ENCODE assay signal across 8 cellular contexts in the genomic region with DNA sequence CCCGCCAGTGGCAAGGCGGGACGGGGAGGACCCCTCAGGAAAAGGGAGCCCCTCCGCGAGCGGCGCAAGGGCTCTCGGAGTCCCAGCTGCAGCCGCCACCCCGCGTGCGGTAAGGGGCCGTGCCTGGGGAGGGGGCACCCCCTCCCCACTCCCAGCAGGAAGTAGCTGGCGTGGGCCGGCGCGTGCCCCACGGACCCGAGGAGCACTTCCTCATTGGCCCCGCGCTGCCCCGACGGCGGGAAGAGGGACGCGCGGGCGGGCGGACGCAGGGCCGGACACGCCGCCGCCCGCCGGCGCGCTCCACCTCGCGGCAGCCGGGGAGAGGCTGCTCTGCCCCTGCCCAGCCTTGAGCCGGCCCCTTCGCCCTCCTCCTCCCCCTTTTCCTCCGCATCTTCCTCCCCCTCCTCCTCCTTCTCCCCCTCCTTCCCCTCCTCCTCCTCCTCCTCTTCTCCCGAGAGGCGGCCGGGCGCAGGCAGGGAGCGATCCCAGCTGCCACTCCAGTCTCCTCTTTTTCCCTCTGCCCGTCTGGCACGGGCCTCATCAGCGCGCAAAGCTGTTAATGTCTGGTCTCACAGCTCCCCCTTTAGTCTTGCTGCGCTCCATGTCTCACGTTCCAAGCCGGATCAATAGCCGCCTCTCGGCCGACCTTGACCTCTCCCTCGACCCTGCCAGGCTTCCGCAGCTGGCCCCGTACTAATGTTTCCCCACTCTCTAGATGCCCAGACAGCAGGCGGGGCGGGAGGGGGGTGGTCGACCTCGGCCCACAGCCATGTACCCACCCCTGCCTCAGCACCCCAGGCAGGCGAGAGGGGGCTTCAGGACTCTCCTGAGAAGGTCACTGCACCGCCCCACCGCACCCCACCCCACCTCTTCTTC. TPM values are rescaled to one million over a fixed set of nuclear protein-coding genes. Genes with fewer than 3 reads are reported as not detected.
DNase-seq lines count a peak whose midpoint lies in the region; ATAC-seq and TF ChIP-seq lines count a peak whose summit lies in the region.

No MANE protein-coding gene starts in this region.

- TF ChIP-seq CTCF in WI38 (IDR thresholded peaks at IDR 0.05; ENCODE audit: low read depth, low read length) = no peak
- TF ChIP-seq CTCF in lower lobe of right lung (IDR thresholded peaks at IDR 0.05) = peak; percentile 10

- H3K9ac ChIP-seq in stomach smooth muscle (ENCODE audit: low read length in 2 of 2) = no peak overlapping the region

- intact Hi-C loops in lower lobe of right lung (cut with DNase I) = no loop called here

- H3K9me3 ChIP-seq in ectodermal cell (ENCODE audit: control insufficient read depth, low read length) = no peaks in the 10 kb centered on the region
- H3K9me3 ChIP-seq in lower lobe of right lung = no peaks in the 10 kb centered on the region
- H3K9me3 ChIP-seq in stomach smooth muscle (ENCODE audit: control insufficient read depth in 2 of 2, low read length in 2 of 2) = no peaks in the 10 kb centered on the region

- peaks cover 76% of the 10 kb centered on the region for H3K27me3 ChIP-seq in ectodermal cell (ENCODE audit: control insufficient read depth, insufficient read depth, low read length, poor library complexity, severe bottlenecking)
- peaks cover 72% of the 10 kb centered on the region for H3K27me3 ChIP-seq in lower lobe of right lung (ENCODE audit: low read depth)
- peaks cover 43 to 66% of the 10 kb centered on the region in 2 donors for H3K27me3 ChIP-seq in stomach smooth muscle (ENCODE audit: control insufficient read depth in 1 of 2, insufficient read depth in 2 of 2, low read length in 2 of 2)

- ATAC-seq in GM21576 (IDR thresholded peaks at IDR 0.05; ENCODE audit: unreplicated experiment) (peak; percentile 35), lower lobe of right lung (peak; percentile 76), HG03280 (IDR thresholded peaks at IDR 0.05; ENCODE audit: unreplicated experiment) (no peak)

- DNase-seq in Ammon's horn (ENCODE audit: low spot score) (peak; percentile 78), NCI-H2107 (lab: John Stamatoyannopoulos, UW) (peak; percentile 78), lower lobe of right lung (no peak)

- no peaks in the 10 kb centered on the region for H3K36me3 ChIP-seq in ectodermal cell (ENCODE audit: control insufficient read depth, insufficient read depth, low read length)
- no peaks in the 10 kb centered on the region for H3K36me3 ChIP-seq in lower lobe of right lung
- no peaks in the 10 kb centered on the region for H3K36me3 ChIP-seq in stomach smooth muscle (ENCODE audit: control insufficient read depth in 2 of 2, insufficient read depth in 2 of 2, low read length in 2 of 2)

- WGBS in ectodermal cell, 2 experiments = 2% methylated on average over 68 to 69 of the region's 69 CpGs

- H3K27ac ChIP-seq in ectodermal cell (ENCODE audit: insufficient read depth, low read depth, low read length, poor library complexity, severe bottlenecking) (no peak overlapping the region), lower lobe of right lung (no peak overlapping the region), stomach smooth muscle (ENCODE audit: low read length) (no peak overlapping the region)

- H3K4me3 ChIP-seq in WI38 (ENCODE audit: low read depth, low read length) = peak overlapping the region; percentile 24; the same call in 1 of the 2 replicates
- peak overlapping the region; percentile 42 for H3K4me3 ChIP-seq in ectodermal cell (ENCODE audit: insufficient read depth, low read depth, low read length)
- peak overlapping the region; percentile 42 for H3K4me3 ChIP-seq in lower lobe of right lung
- H3K4me3 ChIP-seq in stomach smooth muscle (ENCODE audit: low read length in 2 of 2) = peak overlapping the region; percentile 35 to 44

- H3K4me1 ChIP-seq in ectodermal cell (ENCODE audit: control insufficient read depth, insufficient read depth, low read length) (peaks cover 21% of the 10 kb centered on the region), lower lobe of right lung (peaks cover 35% of the 10 kb centered on the region), stomach smooth muscle (ENCODE audit: control insufficient read depth, insufficient read depth, low read length) (peaks cover 44% of the 10 kb centered on the region)

RNA-seq across cellular contexts. Expression of gene BCL11B, which starts 2.6 kb away (rescaled TPM):
- polyA plus RNA-seq in ectodermal cell (2013, experiment 1 of 4) = 1.3 TPM
- 1.9 TPM for polyA plus RNA-seq in ectodermal cell (2013, experiment 2 of 4)
- 1.1 TPM for polyA plus RNA-seq in ectodermal cell (2013, experiment 3 of 4)
- 1.1 TPM for polyA plus RNA-seq in ectodermal cell (2013, experiment 4 of 4)
- total RNA-seq in lower lobe of right lung = 2.3 TPM
